Comparison of ENCODE assay signal across 7 cellular contexts in genomic region chr12:118979763-118980406, GRCh38. TPM values are rescaled to one million over a fixed set of nuclear protein-coding genes. Genes with fewer than 3 reads are reported as not detected.
DNase-seq lines count a peak whose midpoint lies in the region; ATAC-seq, FAIRE-seq and TF ChIP-seq lines count a peak whose summit lies in the region.

No MANE protein-coding gene starts in this region.

- ATAC-seq in HG03460 (IDR thresholded peaks at IDR 0.05; ENCODE audit: unreplicated experiment) (peak; percentile 54), GM18502 (IDR thresholded peaks at IDR 0.05; ENCODE audit: poor library complexity, unreplicated experiment) (no peak)

- H3K27ac ChIP-seq in testis: no peak overlapping the region

- H3K9me3 ChIP-seq in testis: no peaks in the 10 kb centered on the region

- H3K4me3 Mint-ChIP-seq in brain: peak overlapping the region; percentile 87 to 98 (median 95)

- TF ChIP-seq POLR2A in testis (IDR thresholded peaks at IDR 0.05): no peak

- DNase-seq in GM03348 (ENCODE audit: low spot score) (peak; percentile 70), NCI-H526 (lab: John Stamatoyannopoulos, UW) (peak; percentile 70 to 83), testis (peak; percentile 74)

- peaks cover 39% of the 10 kb centered on the region for H3K27me3 Mint-ChIP-seq in brain

- H3K4me3 ChIP-seq in testis: peak overlapping the region in 1 of 2 donors; percentile 7

- WGBS in testis, 2 donors: 2 to 3% methylated on average over 17 of the region's 17 CpGs

- H3K9me3 Mint-ChIP-seq in brain: peaks cover 0 to 9% (median 0%) of the 10 kb centered on the region in 5 experiments

- H3K27me3 ChIP-seq in testis: no peaks in the 10 kb centered on the region

- H3K4me1 ChIP-seq in testis: peaks cover 10% of the 10 kb centered on the region

- peak; percentile 74 to 88 for TF ChIP-seq CTCF in brain (conservative IDR thresholded peaks at IDR 0.05)
- peak; percentile 30 to 70 (median 38) for TF ChIP-seq CTCF in testis (IDR thresholded peaks at IDR 0.05)

- peak overlapping the region; percentile 83 to 98 (median 96) for H3K27ac Mint-ChIP-seq in brain

- H3K4me1 Mint-ChIP-seq in brain: peaks cover 8% of the 10 kb centered on the region

- H3K36me3 ChIP-seq in testis (ENCODE audit: low read depth, missing control alignments): no peaks in the 10 kb centered on the region

- intact Hi-C loops in testis (cut with DNase I; ENCODE audit: low total_unique reads): no loop called here

- FAIRE-seq in islet of Langerhans (lab: Jason Lieb, UNC): peak; percentile 5

- no peaks in the 10 kb centered on the region for H3K36me3 Mint-ChIP-seq in brain

RNA-seq across cellular contexts. Expression of gene SRRM4, which starts 1.5 kb away (rescaled TPM):
- polyA plus RNA-seq in brain (ENCODE audit: insufficient read depth, low read depth, low replicate concordance) (10.0 TPM), testis (ENCODE audit: insufficient read depth, low read depth, low replicate concordance) (1.4 TPM)
- under 1 TPM; 0.37 to 0.79 TPM for total RNA-seq in testis
